1 cellular context compared by ENCODE assay signal in the genomic region with DNA sequence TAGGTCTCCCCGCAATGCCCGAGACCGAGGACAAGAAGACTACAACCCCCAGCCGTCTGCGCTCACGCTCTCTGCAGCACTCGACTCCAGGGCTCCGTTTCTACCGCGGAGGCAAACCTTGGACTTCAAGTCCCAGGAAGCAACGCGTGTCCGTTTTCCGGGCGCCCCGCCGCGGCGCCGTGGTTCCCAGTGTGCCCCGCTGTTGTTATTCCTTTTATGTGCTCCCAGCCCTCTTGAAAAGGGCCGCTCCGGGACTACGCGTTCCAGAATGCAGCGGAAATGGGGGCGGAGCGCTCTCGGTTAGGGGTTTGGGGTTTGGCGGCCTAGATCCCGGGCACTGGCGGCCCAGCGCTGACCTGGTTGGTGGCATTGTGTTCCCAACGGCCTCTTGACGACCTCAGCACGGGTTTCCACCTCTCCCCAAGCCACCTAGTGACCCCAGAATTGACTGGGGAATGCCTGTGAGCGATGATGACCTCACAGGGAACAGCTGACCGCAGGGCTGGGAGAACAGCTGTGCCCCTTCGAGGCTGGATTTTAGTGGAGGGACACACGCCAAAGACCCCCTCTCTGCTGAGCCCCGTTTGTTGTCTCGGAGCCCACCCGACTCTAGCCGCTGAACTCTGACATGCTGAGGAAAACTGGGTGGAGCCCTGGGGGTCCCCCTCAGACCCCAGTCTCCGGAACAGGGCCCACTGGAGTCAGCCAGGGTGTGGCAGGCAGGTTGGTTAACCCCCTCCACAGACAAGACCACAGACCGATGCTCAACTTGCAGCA.
A peak's percentile ranks its signal among the peaks of the same experiment; 100 is the strongest.
TF ChIP-seq lines count a peak whose summit lies in the region.

No MANE protein-coding gene starts in this region.

TF ChIP-seq in K562, 482 proteins besides CTCF, POLR2A, EP300 and RAD21 (continued from another document and continues in another):
- TF ChIP-seq, protein P1, sequence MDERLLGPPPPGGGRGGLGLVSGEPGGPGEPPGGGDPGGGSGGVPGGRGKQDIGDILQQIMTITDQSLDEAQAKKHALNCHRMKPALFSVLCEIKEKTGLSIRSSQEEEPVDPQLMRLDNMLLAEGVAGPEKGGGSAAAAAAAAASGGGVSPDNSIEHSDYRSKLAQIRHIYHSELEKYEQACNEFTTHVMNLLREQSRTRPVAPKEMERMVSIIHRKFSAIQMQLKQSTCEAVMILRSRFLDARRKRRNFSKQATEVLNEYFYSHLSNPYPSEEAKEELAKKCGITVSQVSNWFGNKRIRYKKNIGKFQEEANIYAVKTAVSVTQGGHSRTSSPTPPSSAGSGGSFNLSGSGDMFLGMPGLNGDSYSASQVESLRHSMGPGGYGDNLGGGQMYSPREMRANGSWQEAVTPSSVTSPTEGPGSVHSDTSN (CRISPR knock-in tag; IDR thresholded peaks at IDR 0.05; ENCODE audit: low read depth), result no peak
- TF ChIP-seq, protein P1 (tag; conservative IDR thresholded peaks at IDR 0.05; ENCODE audit: low read depth), result no peak
- TF ChIP-seq ZBED1 (IDR thresholded peaks at IDR 0.05) (no peak; the same call in 1 of the 2 replicates), RBFOX2 (IDR thresholded peaks at IDR 0.05; ENCODE audit: low read depth, low read length) (peak; percentile 95), PTTG1 (tag; IDR thresholded peaks at IDR 0.05; ENCODE audit: low read depth) (no peak), TCF7L2 (IDR thresholded peaks at IDR 0.05; ENCODE audit: low read depth, low read length) (peak; percentile 80), HOXB6 (CRISPR knock-in tag; IDR thresholded peaks at IDR 0.05; ENCODE audit: borderline replicate concordance) (peak; percentile 12; the same call in 1 of the 2 replicates), NR4A1 (CRISPR knock-in tag; IDR thresholded peaks at IDR 0.05) (peak; percentile 88; the same call in 1 of the 2 replicates), NR4A1 (tag; IDR thresholded peaks at IDR 0.05) (0 out of 2 replicates have a peak, but pooled peaks have one; percentile 54), NFRKB (IDR thresholded peaks at IDR 0.05; ENCODE audit: low read depth) (peak; percentile 24; the same call in 1 of the 2 replicates), HIVEP1 (CRISPR knock-in tag; IDR thresholded peaks at IDR 0.05) (no peak), TEAD1 (CRISPR knock-in tag; IDR thresholded peaks at IDR 0.05) (peak; percentile 18 to 80; a peak in 3 of 4 replicates), ZNF551 (CRISPR knock-in tag; IDR thresholded peaks at IDR 0.05) (no peak), PML (IDR thresholded peaks at IDR 0.05; ENCODE audit: low read length) (0 out of 2 replicates have a peak, but pooled peaks have one; percentile 19), NBN (IDR thresholded peaks at IDR 0.05; ENCODE audit: low read depth) (peak; percentile 60; the same call in 1 of the 2 replicates), NFYB (IDR thresholded peaks at IDR 0.05; ENCODE audit: extremely low read depth, insufficient read length) (no peak), ZNF3 (CRISPR knock-in tag; IDR thresholded peaks at IDR 0.05) (no peak), KLF6 (CRISPR knock-in tag; IDR thresholded peaks at IDR 0.05; ENCODE audit: borderline replicate concordance) (0 out of 2 replicates have a peak, but pooled peaks have one; percentile 4), STAG1 (CRISPR knock-in tag; IDR thresholded peaks at IDR 0.05; ENCODE audit: borderline replicate concordance) (no peak), RHOXF2B (CRISPR knock-in tag; conservative IDR thresholded peaks at IDR 0.05) (no peak), CTBP1 (IDR thresholded peaks at IDR 0.05; ENCODE audit: borderline replicate concordance) (peak; percentile 58; the same call in 1 of the 2 replicates), HDGF (IDR thresholded peaks at IDR 0.05) (peak; percentile 59; the same call in 1 of the 2 replicates), NCOR1 (IDR thresholded peaks at IDR 0.05) (no peak), ETS2 (tag; IDR thresholded peaks at IDR 0.05; ENCODE audit: borderline replicate concordance, poor library complexity, severe bottlenecking) (no peak), ETV1 (tag; conservative IDR thresholded peaks at IDR 0.05; ENCODE audit: low read depth) (peak; percentile 84), BCL6 (CRISPR knock-in tag; IDR thresholded peaks at IDR 0.05) (0 out of 2 replicates have a peak, but pooled peaks have one; percentile 48), ZNF561 (CRISPR knock-in tag; conservative IDR thresholded peaks at IDR 0.05) (no peak), SIX5 (IDR thresholded peaks at IDR 0.05; ENCODE audit: borderline replicate concordance in 1 of 2, insufficient read depth in 1 of 2, low read depth in 1 of 2, low read length in 2 of 2) (peak; percentile 97 to 99), ERF (CRISPR knock-in tag; IDR thresholded peaks at IDR 0.05) (peak; percentile 67; the same call in 1 of the 2 replicates), BCOR (IDR thresholded peaks at IDR 0.05) (no peak), KAT8 (IDR thresholded peaks at IDR 0.05; ENCODE audit: low read depth) (no peak), SMARCA4 (IDR thresholded peaks at IDR 0.05) (peak; percentile 62; the same call in 1 of the 2 replicates), NCOA1 (IDR thresholded peaks at IDR 0.05; ENCODE audit: low read depth) (0 out of 2 replicates have a peak, but pooled peaks have one; percentile 24), ZNF23 (CRISPR knock-in tag; IDR thresholded peaks at IDR 0.05) (no peak), SRSF3 (IDR thresholded peaks at IDR 0.05; ENCODE audit: insufficient read depth, low read length) (0 out of 2 replicates have a peak, but pooled peaks have one; percentile 26), CHD4 (IDR thresholded peaks at IDR 0.05; ENCODE audit: insufficient read depth, insufficient replicate concordance, low read depth, low read length, poor library complexity, severe bottlenecking) (no peak), ZNF644 (tag; IDR thresholded peaks at IDR 0.05; ENCODE audit: low read depth) (peak; percentile 97), ZZZ3 (IDR thresholded peaks at IDR 0.05) (no peak)
- TF ChIP-seq, protein P2, sequence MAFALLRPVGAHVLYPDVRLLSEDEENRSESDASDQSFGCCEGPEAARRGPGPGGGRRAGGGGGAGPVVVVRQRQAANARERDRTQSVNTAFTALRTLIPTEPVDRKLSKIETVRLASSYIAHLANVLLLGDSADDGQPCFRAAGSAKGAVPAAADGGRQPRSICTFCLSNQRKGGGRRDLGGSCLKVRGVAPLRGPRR (CRISPR knock-in tag; IDR thresholded peaks at IDR 0.05), result no peak
- TF ChIP-seq, protein P3, sequence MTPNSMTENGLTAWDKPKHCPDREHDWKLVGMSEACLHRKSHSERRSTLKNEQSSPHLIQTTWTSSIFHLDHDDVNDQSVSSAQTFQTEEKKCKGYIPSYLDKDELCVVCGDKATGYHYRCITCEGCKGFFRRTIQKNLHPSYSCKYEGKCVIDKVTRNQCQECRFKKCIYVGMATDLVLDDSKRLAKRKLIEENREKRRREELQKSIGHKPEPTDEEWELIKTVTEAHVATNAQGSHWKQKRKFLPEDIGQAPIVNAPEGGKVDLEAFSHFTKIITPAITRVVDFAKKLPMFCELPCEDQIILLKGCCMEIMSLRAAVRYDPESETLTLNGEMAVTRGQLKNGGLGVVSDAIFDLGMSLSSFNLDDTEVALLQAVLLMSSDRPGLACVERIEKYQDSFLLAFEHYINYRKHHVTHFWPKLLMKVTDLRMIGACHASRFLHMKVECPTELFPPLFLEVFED (CRISPR knock-in tag; conservative IDR thresholded peaks at IDR 0.05), result 0 out of 2 replicates have a peak, but pooled peaks have one; percentile 51
- TF ChIP-seq, protein P4, sequence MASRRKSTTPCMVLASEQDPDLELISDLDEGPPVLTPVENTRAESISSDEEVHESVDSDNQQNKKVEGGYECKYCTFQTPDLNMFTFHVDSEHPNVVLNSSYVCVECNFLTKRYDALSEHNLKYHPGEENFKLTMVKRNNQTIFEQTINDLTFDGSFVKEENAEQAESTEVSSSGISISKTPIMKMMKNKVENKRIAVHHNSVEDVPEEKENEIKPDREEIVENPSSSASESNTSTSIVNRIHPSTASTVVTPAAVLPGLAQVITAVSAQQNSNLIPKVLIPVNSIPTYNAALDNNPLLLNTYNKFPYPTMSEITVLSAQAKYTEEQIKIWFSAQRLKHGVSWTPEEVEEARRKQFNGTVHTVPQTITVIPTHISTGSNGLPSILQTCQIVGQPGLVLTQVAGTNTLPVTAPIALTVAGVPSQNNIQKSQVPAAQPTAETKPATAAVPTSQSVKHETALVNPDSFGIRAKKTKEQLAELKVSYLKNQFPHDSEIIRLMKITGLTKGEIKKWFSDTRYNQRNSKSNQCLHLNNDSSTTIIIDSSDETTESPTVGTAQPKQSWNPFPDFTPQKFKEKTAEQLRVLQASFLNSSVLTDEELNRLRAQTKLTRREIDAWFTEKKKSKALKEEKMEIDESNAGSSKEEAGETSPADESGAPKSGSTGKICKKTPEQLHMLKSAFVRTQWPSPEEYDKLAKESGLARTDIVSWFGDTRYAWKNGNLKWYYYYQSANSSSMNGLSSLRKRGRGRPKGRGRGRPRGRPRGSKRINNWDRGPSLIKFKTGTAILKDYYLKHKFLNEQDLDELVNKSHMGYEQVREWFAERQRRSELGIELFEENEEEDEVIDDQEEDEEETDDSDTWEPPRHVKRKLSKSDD (conservative IDR thresholded peaks at IDR 0.05; ENCODE audit: low read length), result no peak; the same call in 1 of the 2 replicates
- TF ChIP-seq, protein P5, sequence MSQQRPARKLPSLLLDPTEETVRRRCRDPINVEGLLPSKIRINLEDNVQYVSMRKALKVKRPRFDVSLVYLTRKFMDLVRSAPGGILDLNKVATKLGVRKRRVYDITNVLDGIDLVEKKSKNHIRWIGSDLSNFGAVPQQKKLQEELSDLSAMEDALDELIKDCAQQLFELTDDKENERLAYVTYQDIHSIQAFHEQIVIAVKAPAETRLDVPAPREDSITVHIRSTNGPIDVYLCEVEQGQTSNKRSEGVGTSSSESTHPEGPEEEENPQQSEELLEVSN (IDR thresholded peaks at IDR 0.05; ENCODE audit: borderline replicate concordance in 1 of 2, extremely low read depth in 1 of 2, insufficient read depth in 1 of 2, insufficient read length in 1 of 2, low read depth in 1 of 2, low read length in 1 of 2, poor library complexity in 1 of 2, severe bottlenecking in 1 of 2), result peak in 1 of 2 experiments; percentile 6
- TF ChIP-seq, protein P6, sequence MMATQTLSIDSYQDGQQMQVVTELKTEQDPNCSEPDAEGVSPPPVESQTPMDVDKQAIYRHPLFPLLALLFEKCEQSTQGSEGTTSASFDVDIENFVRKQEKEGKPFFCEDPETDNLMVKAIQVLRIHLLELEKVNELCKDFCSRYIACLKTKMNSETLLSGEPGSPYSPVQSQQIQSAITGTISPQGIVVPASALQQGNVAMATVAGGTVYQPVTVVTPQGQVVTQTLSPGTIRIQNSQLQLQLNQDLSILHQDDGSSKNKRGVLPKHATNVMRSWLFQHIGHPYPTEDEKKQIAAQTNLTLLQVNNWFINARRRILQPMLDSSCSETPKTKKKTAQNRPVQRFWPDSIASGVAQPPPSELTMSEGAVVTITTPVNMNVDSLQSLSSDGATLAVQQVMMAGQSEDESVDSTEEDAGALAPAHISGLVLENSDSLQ (IDR thresholded peaks at IDR 0.05), result peak; percentile 4
- TF ChIP-seq, protein P7, sequence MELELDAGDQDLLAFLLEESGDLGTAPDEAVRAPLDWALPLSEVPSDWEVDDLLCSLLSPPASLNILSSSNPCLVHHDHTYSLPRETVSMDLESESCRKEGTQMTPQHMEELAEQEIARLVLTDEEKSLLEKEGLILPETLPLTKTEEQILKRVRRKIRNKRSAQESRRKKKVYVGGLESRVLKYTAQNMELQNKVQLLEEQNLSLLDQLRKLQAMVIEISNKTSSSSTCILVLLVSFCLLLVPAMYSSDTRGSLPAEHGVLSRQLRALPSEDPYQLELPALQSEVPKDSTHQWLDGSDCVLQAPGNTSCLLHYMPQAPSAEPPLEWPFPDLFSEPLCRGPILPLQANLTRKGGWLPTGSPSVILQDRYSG (tag; conservative IDR thresholded peaks at IDR 0.05; ENCODE audit: low read depth), result 0 out of 2 replicates have a peak, but pooled peaks have one; percentile 84
- TF ChIP-seq, protein P8, sequence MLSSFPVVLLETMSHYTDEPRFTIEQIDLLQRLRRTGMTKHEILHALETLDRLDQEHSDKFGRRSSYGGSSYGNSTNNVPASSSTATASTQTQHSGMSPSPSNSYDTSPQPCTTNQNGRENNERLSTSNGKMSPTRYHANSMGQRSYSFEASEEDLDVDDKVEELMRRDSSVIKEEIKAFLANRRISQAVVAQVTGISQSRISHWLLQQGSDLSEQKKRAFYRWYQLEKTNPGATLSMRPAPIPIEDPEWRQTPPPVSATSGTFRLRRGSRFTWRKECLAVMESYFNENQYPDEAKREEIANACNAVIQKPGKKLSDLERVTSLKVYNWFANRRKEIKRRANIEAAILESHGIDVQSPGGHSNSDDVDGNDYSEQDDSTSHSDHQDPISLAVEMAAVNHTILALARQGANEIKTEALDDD (IDR thresholded peaks at IDR 0.05), result no peak
- TF ChIP-seq, protein P9, sequence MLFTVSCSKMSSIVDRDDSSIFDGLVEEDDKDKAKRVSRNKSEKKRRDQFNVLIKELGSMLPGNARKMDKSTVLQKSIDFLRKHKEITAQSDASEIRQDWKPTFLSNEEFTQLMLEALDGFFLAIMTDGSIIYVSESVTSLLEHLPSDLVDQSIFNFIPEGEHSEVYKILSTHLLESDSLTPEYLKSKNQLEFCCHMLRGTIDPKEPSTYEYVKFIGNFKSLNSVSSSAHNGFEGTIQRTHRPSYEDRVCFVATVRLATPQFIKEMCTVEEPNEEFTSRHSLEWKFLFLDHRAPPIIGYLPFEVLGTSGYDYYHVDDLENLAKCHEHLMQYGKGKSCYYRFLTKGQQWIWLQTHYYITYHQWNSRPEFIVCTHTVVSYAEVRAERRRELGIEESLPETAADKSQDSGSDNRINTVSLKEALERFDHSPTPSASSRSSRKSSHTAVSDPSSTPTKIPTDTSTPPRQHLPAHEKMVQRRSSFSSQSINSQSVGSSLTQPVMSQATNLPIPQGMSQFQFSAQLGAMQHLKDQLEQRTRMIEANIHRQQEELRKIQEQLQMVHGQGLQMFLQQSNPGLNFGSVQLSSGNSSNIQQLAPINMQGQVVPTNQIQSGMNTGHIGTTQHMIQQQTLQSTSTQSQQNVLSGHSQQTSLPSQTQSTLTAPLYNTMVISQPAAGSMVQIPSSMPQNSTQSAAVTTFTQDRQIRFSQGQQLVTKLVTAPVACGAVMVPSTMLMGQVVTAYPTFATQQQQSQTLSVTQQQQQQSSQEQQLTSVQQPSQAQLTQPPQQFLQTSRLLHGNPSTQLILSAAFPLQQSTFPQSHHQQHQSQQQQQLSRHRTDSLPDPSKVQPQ (CRISPR knock-in tag; IDR thresholded peaks at IDR 0.05; ENCODE audit: borderline replicate concordance), result no peak
- TF ChIP-seq, protein P10, sequence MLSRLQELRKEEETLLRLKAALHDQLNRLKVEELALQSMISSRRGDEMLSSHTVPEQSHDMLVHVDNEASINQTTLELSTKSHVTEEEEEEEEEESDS (CRISPR knock-in tag; IDR thresholded peaks at IDR 0.05), result no peak
- TF ChIP-seq, protein P11, sequence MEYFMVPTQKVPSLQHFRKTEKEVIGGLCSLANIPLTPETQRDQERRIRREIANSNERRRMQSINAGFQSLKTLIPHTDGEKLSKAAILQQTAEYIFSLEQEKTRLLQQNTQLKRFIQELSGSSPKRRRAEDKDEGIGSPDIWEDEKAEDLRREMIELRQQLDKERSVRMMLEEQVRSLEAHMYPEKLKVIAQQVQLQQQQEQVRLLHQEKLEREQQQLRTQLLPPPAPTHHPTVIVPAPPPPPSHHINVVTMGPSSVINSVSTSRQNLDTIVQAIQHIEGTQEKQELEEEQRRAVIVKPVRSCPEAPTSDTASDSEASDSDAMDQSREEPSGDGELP (CRISPR knock-in tag; IDR thresholded peaks at IDR 0.05; ENCODE audit: borderline replicate concordance), result peak; percentile 99
